24 cellular contexts compared by ENCODE assay signal in the genomic region with DNA sequence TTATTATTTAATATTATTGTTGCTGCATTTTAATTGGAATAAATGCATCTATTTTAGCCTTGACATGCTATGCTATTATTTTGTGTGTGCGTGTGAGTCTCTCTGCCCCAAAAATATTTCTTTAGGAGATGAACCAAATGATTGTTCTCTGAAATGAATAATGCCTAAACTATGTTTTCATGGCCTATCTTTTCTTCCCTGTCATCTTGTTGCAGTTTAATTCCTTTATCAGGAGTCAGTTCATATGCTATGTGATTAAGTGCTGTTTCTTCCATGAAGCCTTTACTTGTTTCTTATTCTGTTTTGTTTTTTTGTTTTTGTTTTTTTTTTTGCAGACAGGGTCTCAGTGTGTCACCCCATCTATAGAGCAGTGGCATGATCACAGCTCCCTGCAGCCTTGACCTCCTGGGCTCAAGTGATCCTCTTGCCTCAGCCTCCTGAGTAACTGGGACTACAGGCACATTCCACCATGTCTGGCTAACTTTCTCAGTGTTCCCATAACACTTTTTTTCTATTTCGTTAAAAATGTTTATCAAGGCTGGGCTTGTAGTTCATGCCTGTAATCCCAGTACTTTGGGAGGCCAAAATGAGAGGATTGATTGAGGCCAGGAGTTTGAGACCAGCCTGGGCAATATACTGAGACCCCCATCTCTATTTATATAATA. TPM values are rescaled to one million over a fixed set of nuclear protein-coding genes. Genes with fewer than 3 reads are reported as not detected.
DNase-seq lines count a peak whose midpoint lies in the region; ATAC-seq and TF ChIP-seq lines count a peak whose summit lies in the region.
"Had no signal": no experiment of that assay in that cellular context is flagged by ENCODE, and none has a peak within 500 bp of the region (broad histone marks: within the 10 kb centered on the region; RNA-seq: fewer than 3 reads in every experiment).

No MANE protein-coding gene starts in this region.

- H3K4me1 ChIP-seq in adipocyte (ENCODE audit: control insufficient read depth, insufficient read depth, low read length) = peaks cover 7% of the 10 kb centered on the region

- ATAC-seq in activated T-cell treated with anti-CD3 and anti-CD28 coated beads, Interleukin-2, amount 50 U/mL, for 72 hours (replicated peaks in 1 of 2) = no peak
- ATAC-seq in esophagus mucosa (no peak), HG03135 (IDR thresholded peaks at IDR 0.05; ENCODE audit: unreplicated experiment) (no peak)
- ATAC-seq: naive thymus-derived CD4-positive, alpha-beta T cell had no signal

- H3K27me3 Mint-ChIP-seq in activated T-cell treated with anti-CD3 and anti-CD28 coated beads, Interleukin-2, amount 50 U/mL, for 72 hours (ENCODE audit: low read depth) = no peaks in the 10 kb centered on the region
- no peaks in the 10 kb centered on the region for H3K27me3 Mint-ChIP-seq in activated T-cell treated with anti-CD3 and anti-CD28 coated beads, Interleukin-2, amount 50 U/mL, for 24 hours
- H3K27me3 Mint-ChIP-seq: IgD-negative memory B cell; memory B cell; naive thymus-derived CD4-positive, alpha-beta T cell had no signal

- DNase-seq in activated T-cell treated with anti-CD3 and anti-CD28 coated beads, Interleukin-2, amount 50 U/mL, for 72 hours = no peak
- DNase-seq in activated T-cell treated with anti-CD3 and anti-CD28 coated beads, Interleukin-2, amount 50 U/mL, for 24 hours = no peak
- DNase-seq in adipocyte (ENCODE audit: low read depth) (peak; percentile 49), fibroblast of pulmonary artery (ENCODE audit: low read depth) (peak; percentile 67), NCI-H2196 treated with DMSO at 0.1 percent for 48 hours (lab: John Stamatoyannopoulos, UW; ENCODE audit: unreplicated experiment) (no peak), hypothalamus (lab: John Stamatoyannopoulos, UW) (no peak)
- DNase-seq: activated CD4-positive, alpha-beta T cell treated with anti-CD3 and anti-CD28 coated beads for 1 hour; C1 segment of cervical spinal cord; caudate nucleus; DMS 273 treated with DMSO at 0.1 percent for 48 hours; effector CD8-positive, alpha-beta T cell; esophagus squamous epithelium; H7; naive thymus-derived CD4-positive, alpha-beta T cell; NCI-H1048; NCI-H2029 treated with DMSO at 0.1 percent for 48 hours; NK-92 treated with Interleukin-12 subunit alpha and Interleukin-12 subunit beta, amount 100 ng/mL, for 24 hours; stimulated activated CD4-positive, alpha-beta T cell treated with anti-CD3 and anti-CD28 coated beads, Interleukin-2, amount 100 ng/mL, for 48 hours had no signal

- peaks cover 11 to 56% of the 10 kb centered on the region in 2 donors for H3K36me3 Mint-ChIP-seq in activated T-cell treated with anti-CD3 and anti-CD28 coated beads, Interleukin-2, amount 50 U/mL, for 72 hours (ENCODE audit: insufficient read depth in 2 of 2)
- H3K36me3 Mint-ChIP-seq in activated T-cell treated with anti-CD3 and anti-CD28 coated beads, Interleukin-2, amount 50 U/mL, for 24 hours (ENCODE audit: low read depth) = peaks cover 76% of the 10 kb centered on the region
- H3K36me3 Mint-ChIP-seq: IgD-negative memory B cell, memory B cell had no signal

- no peaks in the 10 kb centered on the region for H3K27me3 ChIP-seq in adipocyte (replicated peaks; ENCODE audit: control insufficient read depth, insufficient read depth, low read length)
- H3K27me3 ChIP-seq: esophagus squamous epithelium had no signal

- H3K4me1 Mint-ChIP-seq in activated T-cell treated with anti-CD3 and anti-CD28 coated beads, Interleukin-2, amount 50 U/mL, for 72 hours (ENCODE audit: low read depth) = no peaks in the 10 kb centered on the region
- peaks cover 2% of the 10 kb centered on the region for H3K4me1 Mint-ChIP-seq in activated T-cell treated with anti-CD3 and anti-CD28 coated beads, Interleukin-2, amount 50 U/mL, for 24 hours (ENCODE audit: low read depth)
- H3K4me1 Mint-ChIP-seq: memory B cell had no signal

- H3K9me3 ChIP-seq in adipocyte (ENCODE audit: control insufficient read depth, low read length) = peaks cover 3% of the 10 kb centered on the region
- H3K9me3 ChIP-seq: esophagus squamous epithelium had no signal

- no peak overlapping the region for H3K9ac ChIP-seq in adipocyte (ENCODE audit: low read length)

- no peaks in the 10 kb centered on the region for H3K36me3 ChIP-seq in adipocyte (ENCODE audit: control insufficient read depth, insufficient read depth, low read length, severe bottlenecking)

- no peak overlapping the region for H3K4me3 Mint-ChIP-seq in activated T-cell treated with anti-CD3 and anti-CD28 coated beads, Interleukin-2, amount 50 U/mL, for 72 hours
- H3K4me3 Mint-ChIP-seq in activated T-cell treated with anti-CD3 and anti-CD28 coated beads, Interleukin-2, amount 50 U/mL, for 24 hours = no peak overlapping the region
- H3K4me3 Mint-ChIP-seq: IgD-negative memory B cell; memory B cell; naive thymus-derived CD4-positive, alpha-beta T cell had no signal

- H3K9me3 Mint-ChIP-seq in activated T-cell treated with anti-CD3 and anti-CD28 coated beads, Interleukin-2, amount 50 U/mL, for 72 hours = no peaks in the 10 kb centered on the region
- H3K9me3 Mint-ChIP-seq in activated T-cell treated with anti-CD3 and anti-CD28 coated beads, Interleukin-2, amount 50 U/mL, for 24 hours = no peaks in the 10 kb centered on the region
- H3K9me3 Mint-ChIP-seq: IgD-negative memory B cell; memory B cell; naive thymus-derived CD4-positive, alpha-beta T cell had no signal

- peak overlapping the region; percentile 70 for H3K27ac Mint-ChIP-seq in activated T-cell treated with anti-CD3 and anti-CD28 coated beads, Interleukin-2, amount 50 U/mL, for 72 hours
- no peak overlapping the region for H3K27ac Mint-ChIP-seq in activated T-cell treated with anti-CD3 and anti-CD28 coated beads, Interleukin-2, amount 50 U/mL, for 24 hours
- H3K27ac Mint-ChIP-seq: memory B cell; naive thymus-derived CD4-positive, alpha-beta T cell had no signal

- H3K4me3 ChIP-seq in adipocyte (ENCODE audit: low read length) (no peak overlapping the region), fibroblast of pulmonary artery (replicated peaks; ENCODE audit: low read depth, low read length) (no peak overlapping the region)
- H3K4me3 ChIP-seq: esophagus squamous epithelium, skin epidermis had no signal

- TF ChIP-seq CTCF in fibroblast of pulmonary artery (IDR thresholded peaks at IDR 0.05; ENCODE audit: low read length, missing control alignments) = no peak

RNA-seq across cellular contexts. Expression of gene TPX2, which starts 25.7 kb away (rescaled TPM):
- total RNA-seq in activated T-cell treated with anti-CD3 and anti-CD28 coated beads, Interleukin-2, amount 50 U/mL, for 72 hours = 100 to 1,000 TPM; 114 to 132 TPM
- total RNA-seq in esophagus mucosa = 32.6 TPM

RNA-seq across cellular contexts. Expression of gene BCL2L1, which starts 42.1 kb away (rescaled TPM):
- 100 to 1,000 TPM; 120 to 152 TPM for total RNA-seq in activated T-cell treated with anti-CD3 and anti-CD28 coated beads, Interleukin-2, amount 50 U/mL, for 72 hours
- total RNA-seq in esophagus mucosa = 76.6 TPM

RNA-seq across cellular contexts. Expression of gene MYLK2, which starts 54.4 kb away (rescaled TPM):
- total RNA-seq in activated T-cell treated with anti-CD3 and anti-CD28 coated beads, Interleukin-2, amount 50 U/mL, for 72 hours = under 1 TPM; 0.49 to 0.53 TPM
- total RNA-seq in esophagus mucosa = 0.12 TPM
- total RNA-seq: ureter had no signal

Comparison
In these comparisons a context has a peak if more than half of its experiments do, and no peak if none do; other contexts are left out.
1. DNase-seq: peak in adipocyte (single experiment) and fibroblast of pulmonary artery (single experiment); none in activated T-cell treated with anti-CD3 and anti-CD28 coated beads, Interleukin-2, amount 50 U/mL, for 72 hours (0 of 2), activated T-cell treated with anti-CD3 and anti-CD28 coated beads, Interleukin-2, amount 50 U/mL, for 24 hours (single experiment), NCI-H2196 treated with DMSO at 0.1 percent for 48 hours (single experiment) and hypothalamus (0 of 51).